1 cellular context compared by ENCODE assay signal in the genomic region with DNA sequence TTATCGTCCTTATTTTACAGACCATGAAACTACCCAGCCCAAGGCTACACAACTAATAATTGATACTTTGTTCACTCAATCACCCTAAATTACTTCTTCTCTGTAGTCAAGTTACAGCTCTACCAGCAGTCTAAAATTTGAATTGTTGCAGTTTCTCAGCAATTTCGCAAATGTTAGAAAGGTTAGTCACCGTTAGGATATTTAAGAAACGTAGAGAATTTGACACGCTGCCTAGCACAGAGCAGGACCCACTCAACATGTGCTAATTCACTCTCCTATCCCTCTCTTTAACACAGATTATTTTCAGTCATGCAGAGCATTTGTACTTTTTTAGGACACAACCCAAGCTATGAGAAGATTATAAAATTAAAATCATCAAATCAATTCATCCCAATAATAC.
TF ChIP-seq lines count a peak whose summit lies in the region.

No MANE protein-coding gene starts in this region.

TF ChIP-seq in GM23338, 12 proteins besides CTCF, POLR2A, EP300 and RAD21 (continued from another document):
- no peak for TF ChIP-seq ZNF462 (CRISPR knock-in tag; IDR thresholded peaks at IDR 0.05)
- no peak for TF ChIP-seq ETS1 (IDR thresholded peaks at IDR 0.05)
- TF ChIP-seq EZH2phosphoT487 (IDR thresholded peaks at IDR 0.05; ENCODE audit: unreplicated experiment): no peak
- TF ChIP-seq, protein P1, sequence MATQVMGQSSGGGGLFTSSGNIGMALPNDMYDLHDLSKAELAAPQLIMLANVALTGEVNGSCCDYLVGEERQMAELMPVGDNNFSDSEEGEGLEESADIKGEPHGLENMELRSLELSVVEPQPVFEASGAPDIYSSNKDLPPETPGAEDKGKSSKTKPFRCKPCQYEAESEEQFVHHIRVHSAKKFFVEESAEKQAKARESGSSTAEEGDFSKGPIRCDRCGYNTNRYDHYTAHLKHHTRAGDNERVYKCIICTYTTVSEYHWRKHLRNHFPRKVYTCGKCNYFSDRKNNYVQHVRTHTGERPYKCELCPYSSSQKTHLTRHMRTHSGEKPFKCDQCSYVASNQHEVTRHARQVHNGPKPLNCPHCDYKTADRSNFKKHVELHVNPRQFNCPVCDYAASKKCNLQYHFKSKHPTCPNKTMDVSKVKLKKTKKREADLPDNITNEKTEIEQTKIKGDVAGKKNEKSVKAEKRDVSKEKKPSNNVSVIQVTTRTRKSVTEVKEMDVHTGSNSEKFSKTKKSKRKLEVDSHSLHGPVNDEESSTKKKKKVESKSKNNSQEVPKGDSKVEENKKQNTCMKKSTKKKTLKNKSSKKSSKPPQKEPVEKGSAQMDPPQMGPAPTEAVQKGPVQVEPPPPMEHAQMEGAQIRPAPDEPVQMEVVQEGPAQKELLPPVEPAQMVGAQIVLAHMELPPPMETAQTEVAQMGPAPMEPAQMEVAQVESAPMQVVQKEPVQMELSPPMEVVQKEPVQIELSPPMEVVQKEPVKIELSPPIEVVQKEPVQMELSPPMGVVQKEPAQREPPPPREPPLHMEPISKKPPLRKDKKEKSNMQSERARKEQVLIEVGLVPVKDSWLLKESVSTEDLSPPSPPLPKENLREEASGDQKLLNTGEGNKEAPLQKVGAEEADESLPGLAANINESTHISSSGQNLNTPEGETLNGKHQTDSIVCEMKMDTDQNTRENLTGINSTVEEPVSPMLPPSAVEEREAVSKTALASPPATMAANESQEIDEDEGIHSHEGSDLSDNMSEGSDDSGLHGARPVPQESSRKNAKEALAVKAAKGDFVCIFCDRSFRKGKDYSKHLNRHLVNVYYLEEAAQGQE (IDR thresholded peaks at IDR 0.05; ENCODE audit: unreplicated experiment): no peak
- no peak for TF ChIP-seq JUNB (IDR thresholded peaks at IDR 0.05; ENCODE audit: unreplicated experiment)
- no peak for TF ChIP-seq STAT1 (IDR thresholded peaks at IDR 0.05; ENCODE audit: unreplicated experiment)
- no peak for TF ChIP-seq POLR2AphosphoS5 (IDR thresholded peaks at IDR 0.05; ENCODE audit: low read depth)
- TF ChIP-seq NANOG (IDR thresholded peaks at IDR 0.05; ENCODE audit: borderline replicate concordance): no peak
